ENCODE assay signal across 8 cellular contexts in genomic region chr3:196317702-196318467, GRCh38. TPM values are rescaled to one million over a fixed set of nuclear protein-coding genes. Genes with fewer than 3 reads are reported as not detected.
DNase-seq lines count a peak whose midpoint lies in the region; TF ChIP-seq lines count a peak whose summit lies in the region.

TSS of gene DYNLT2B (minus strand) at chr3:196318240. CDS start at chr3:196318152, 88 bp downstream.

- H3K4ac ChIP-seq in H9 (ENCODE audit: low read depth, low read length): no peak within 1 kb of the TSS

- H3K27me3 ChIP-seq in H9 (ENCODE audit: insufficient read depth, low read length): no peaks in the 10 kb centered on the region
- H3K27me3 ChIP-seq in MM.1S (replicated peaks; ENCODE audit: insufficient read depth, low read length): no peaks in the 10 kb centered on the region
- H3K27me3 ChIP-seq in neutrophil: no peaks in the 10 kb centered on the region

- H3K36me3 ChIP-seq in MM.1S (replicated peaks; ENCODE audit: insufficient read depth, low read length) (no peaks in the 10 kb centered on the region), neutrophil (no peaks in the 10 kb centered on the region)

- no peaks in the 10 kb centered on the region for H3K9me2 ChIP-seq in MM.1S (replicated peaks; ENCODE audit: insufficient read depth, low read length)

- H3K14ac ChIP-seq in H9 (ENCODE audit: insufficient read depth, low read length): peak within 1 kb of the TSS; percentile 85

- no peaks in the 10 kb centered on the region for H3K27me3 Mint-ChIP-seq in H9 (ENCODE audit: low read depth)

- H3K4me3 ChIP-seq in MM.1S (ENCODE audit: low read length): peak within 1 kb of the TSS; percentile 93
- H3K4me3 ChIP-seq in neutrophil (ENCODE audit: low read depth in 1 of 2, low read length in 1 of 2): peak within 1 kb of the TSS; percentile 84 to 90

- peaks cover 13% of the 10 kb centered on the region for H3F3A ChIP-seq in MM.1S (ENCODE audit: insufficient read depth, low read length)

- H4K8ac ChIP-seq in H9 (replicated peaks; ENCODE audit: insufficient read length, low read depth, low read length): no peak within 1 kb of the TSS

- H3K56ac ChIP-seq in H9 (ENCODE audit: insufficient read length, low read depth, low read length): no peak within 1 kb of the TSS

- no peak within 1 kb of the TSS for H2BK12ac ChIP-seq in H9 (ENCODE audit: insufficient read length, low read depth, low read length)

- no peak within 1 kb of the TSS for H3T11ph ChIP-seq in H9 (ENCODE audit: low read length)

- H3K4me3 Mint-ChIP-seq in H9: peak within 1 kb of the TSS; percentile 92 to 95

- no peaks in the 10 kb centered on the region for H3K79me2 ChIP-seq in H9 (ENCODE audit: insufficient read depth, low read length)
- peaks cover 7% of the 10 kb centered on the region for H3K79me2 ChIP-seq in MM.1S (ENCODE audit: low read length)

- H3K27ac ChIP-seq in H9 (ENCODE audit: insufficient read length, low read depth, low read length) (no peak within 1 kb of the TSS), MM.1S (ENCODE audit: low read length) (peak within 1 kb of the TSS; percentile 73), neutrophil (peak within 1 kb of the TSS; percentile 84), substantia nigra (ENCODE audit: low read depth, low read length, poor library complexity, severe bottlenecking) (peak within 1 kb of the TSS; percentile 84)

- TF ChIP-seq CTCF in H9 (conservative IDR thresholded peaks at IDR 0.05) (no peak), MM.1S (IDR thresholded peaks at IDR 0.05; ENCODE audit: low read length) (no peak), neutrophil (IDR thresholded peaks at IDR 0.05) (peak; percentile 28)

- no peak within 1 kb of the TSS for H4K5ac ChIP-seq in H9 (ENCODE audit: insufficient read length, low read depth, low read length)

- H3K9me3 ChIP-seq in H9 (ENCODE audit: control insufficient read depth, low read depth, low read length) (no peaks in the 10 kb centered on the region), MM.1S (replicated peaks; ENCODE audit: insufficient read depth, low read length) (no peaks in the 10 kb centered on the region), neutrophil (no peaks in the 10 kb centered on the region)

- in situ Hi-C loops in G401 (cut with HindIII; ENCODE audit: low sequenced_read_pairs): no loop called here

- H3K23me2 ChIP-seq in H9 (ENCODE audit: insufficient read length, low read depth, low read length, poor library complexity, severe bottlenecking): peaks cover 3% of the 10 kb centered on the region

- no CpG with 5 or more reads among the region's 90 CpGs for WGBS in H9 (ENCODE audit: extremely low coverage, insufficient read length, low lambda C conversion rate)

- peak within 1 kb of the TSS; percentile 59 for H3K4me2 ChIP-seq in H9 (ENCODE audit: insufficient read depth, insufficient read length, low read length)
- H3K4me2 ChIP-seq in MM.1S (ENCODE audit: low read depth, low read length): peak within 1 kb of the TSS; percentile 93

- H2BK20ac ChIP-seq in H9 (ENCODE audit: low read depth, low read length, poor library complexity, severe bottlenecking): no peak within 1 kb of the TSS

- H2AK5ac ChIP-seq in H9 (ENCODE audit: insufficient read length, low read length): no peak within 1 kb of the TSS

- H2BK5ac ChIP-seq in H9 (ENCODE audit: insufficient read length, low read length): no peak within 1 kb of the TSS

- H3K27ac Mint-ChIP-seq in H9: peak within 1 kb of the TSS; percentile 76 to 98 (median 90); a peak in 5 of 7 replicates

- no peaks in the 10 kb centered on the region for H4K20me1 ChIP-seq in H9 (ENCODE audit: control insufficient read depth, insufficient read depth, insufficient read length)
- H4K20me1 ChIP-seq in MM.1S (ENCODE audit: insufficient read depth, low read length): no peaks in the 10 kb centered on the region

- H2BK120ac ChIP-seq in H9 (ENCODE audit: low read depth, low read length, poor library complexity, severe bottlenecking): no peak within 1 kb of the TSS

- no peaks in the 10 kb centered on the region for H3K79me1 ChIP-seq in H9 (ENCODE audit: insufficient read depth, low read depth, low read length, poor library complexity, severe bottlenecking)

- H2BK15ac ChIP-seq in H9 (ENCODE audit: low read depth, low read length): no peak within 1 kb of the TSS

- H3K4me1 ChIP-seq in H9 (ENCODE audit: insufficient read depth, low read length): no peaks in the 10 kb centered on the region
- no peaks in the 10 kb centered on the region for H3K4me1 ChIP-seq in MM.1S (ENCODE audit: low read length)
- peaks cover 0 to 7% of the 10 kb centered on the region in 2 experiments for H3K4me1 ChIP-seq in neutrophil (ENCODE audit: control insufficient read depth in 1 of 2, insufficient read depth in 1 of 2, low read depth in 1 of 2, low read length in 1 of 2)

- H3K23ac ChIP-seq in H9 (ENCODE audit: insufficient read length, low read depth, low read length): no peak within 1 kb of the TSS

- H4K91ac ChIP-seq in H9 (ENCODE audit: insufficient read length, low read depth, low read length): no peak within 1 kb of the TSS

- H3K9ac ChIP-seq in H9 (ENCODE audit: extremely low read depth, insufficient read length, low read length): peak within 1 kb of the TSS; percentile 66
- H3K9ac ChIP-seq in MM.1S (ENCODE audit: low read length): peak within 1 kb of the TSS; percentile 85

- H3K9me3 Mint-ChIP-seq in H9: no peaks in the 10 kb centered on the region

- H3K36me3 Mint-ChIP-seq in H9 (ENCODE audit: insufficient read depth in 1 of 3, low read depth in 3 of 3): peaks cover 0 to 15% (median 5%) of the 10 kb centered on the region in 3 experiments; a peak in 5 of 7 replicates

- peak within 1 kb of the TSS; percentile 95 for H3K18ac ChIP-seq in H9 (ENCODE audit: insufficient read length, low read depth, low read length)

- peaks cover 4 to 6% of the 10 kb centered on the region in 2 experiments; a peak in 3 of 4 replicates for H3K4me1 Mint-ChIP-seq in H9

- DNase-seq in G401 (ENCODE audit: low spot score) (peak; percentile 91), H9 (peak; percentile 92), MM.1S (peak; percentile 97), SIG-M5 treated with dmso at 0.1 percent for 504 hours (lab: John Stamatoyannopoulos, UW; ENCODE audit: unreplicated experiment) (peak; percentile 90), foreskin melanocyte (peak; percentile 83), substantia nigra (lab: John Stamatoyannopoulos, UW) (peak in 48 of 49 donors; percentile 50 to 93 (median 80))
- DNase-seq in activated gamma-delta T cell treated with anti-CD3 and anti-CD28 coated beads, Interleukin-2, amount 50 U/mL, for 16 hours (ENCODE audit: low read depth): peak; percentile 75

- no peak within 1 kb of the TSS for H2AFZ ChIP-seq in H9 (ENCODE audit: low read length)
- peak within 1 kb of the TSS; percentile 90 for H2AFZ ChIP-seq in MM.1S (ENCODE audit: low read length)

RNA-seq across cellular contexts. Expression of gene DYNLT2B, which starts in this region (rescaled TPM):
- total RNA-seq in G401 (2014; rRNA removed; shearing (Covaris generic)): 6.6 and 8.8 TPM in 2 replicates
- 12.4 and 14.1 TPM in 2 replicates for total RNA-seq in H9 (2021)
